Comparison of ENCODE assay signal across 10 cellular contexts in genomic region chr5:39197556-39197955, GRCh38. TPM values are rescaled to one million over a fixed set of nuclear protein-coding genes. Genes with fewer than 3 reads are reported as not detected.
DNase-seq lines count a peak whose midpoint lies in the region; ATAC-seq lines count a peak whose summit lies in the region.
"Had no signal": no experiment of that assay in that cellular context is flagged by ENCODE, and none has a peak within 500 bp of the region (broad histone marks: within the 10 kb centered on the region; RNA-seq: fewer than 3 reads in every experiment).

No MANE protein-coding gene starts in this region.

- peak; percentile 50 for ATAC-seq in activated CD8-positive, alpha-beta memory T cell treated with anti-CD3 and anti-CD28 coated beads, Interleukin-2, amount 10 ng/mL, durations not matched to agents 7 days and 5 days
- ATAC-seq in GM21737 (IDR thresholded peaks at IDR 0.05; ENCODE audit: unreplicated experiment) (no peak), HG02610 (IDR thresholded peaks at IDR 0.05; ENCODE audit: unreplicated experiment) (no peak)
- ATAC-seq: right lobe of liver had no signal

- CTCF ChIA-PET in activated CD8-positive, alpha-beta memory T cell treated with anti-CD3 and anti-CD28 coated beads, Interleukin-2, amount 10 ng/mL, durations not matched to agents 7 days and 5 days (lab: Charles Lee), result interaction anchor here (0.9 to 5.2 kb wide), 4 partner anchors 9 to 86 kb away, joined by 3 to 29 read pairs (median 5); no protein-coding TSS in a partner anchor

- H3K4me3 Mint-ChIP-seq in activated CD8-positive, alpha-beta memory T cell treated with anti-CD3 and anti-CD28 coated beads, Interleukin-2, amount 10 ng/mL, durations not matched to agents 7 days and 5 days, result peak overlapping the region; percentile 97

- in situ Hi-C loops in SK-MEL-5 (cut with HindIII; ENCODE audit: low pct_unique_long_range_greater_than_20kb, low sequenced_read_pairs), result no loop called here

- H3K9me3 Mint-ChIP-seq in activated CD8-positive, alpha-beta memory T cell treated with anti-CD3 and anti-CD28 coated beads, Interleukin-2, amount 10 ng/mL, durations not matched to agents 7 days and 5 days (ENCODE audit: low read depth), result no peaks in the 10 kb centered on the region

- H3K36me3 Mint-ChIP-seq in activated CD8-positive, alpha-beta memory T cell treated with anti-CD3 and anti-CD28 coated beads, Interleukin-2, amount 10 ng/mL, durations not matched to agents 7 days and 5 days, result peaks cover 66% of the 10 kb centered on the region

- DNase-seq in SK-MEL-5 (ENCODE audit: low read depth, low spot score) (peak; percentile 68), HuH-7 (ENCODE audit: low spot score) (no peak)
- peak; percentile 77 for DNase-seq in activated CD8-positive, alpha-beta memory T cell treated with anti-CD3 and anti-CD28 coated beads, Interleukin-2, amount 10 ng/mL, durations not matched to agents 7 days and 5 days
- peak; percentile 33 for DNase-seq in effector CD8-positive, alpha-beta T cell (lab: John Stamatoyannopoulos, UW)
- peak; percentile 58 for DNase-seq in stimulated activated naive CD4-positive, alpha-beta T cell treated with Interleukin-2 at 50 U/mL for 16 hours (lab: John Stamatoyannopoulos, UW)
- DNase-seq: MM.1S, right lobe of liver had no signal

- H3K27ac Mint-ChIP-seq in activated CD8-positive, alpha-beta memory T cell treated with anti-CD3 and anti-CD28 coated beads, Interleukin-2, amount 10 ng/mL, durations not matched to agents 7 days and 5 days, result peak overlapping the region; percentile 66

- H3K27me3 Mint-ChIP-seq in activated CD8-positive, alpha-beta memory T cell treated with anti-CD3 and anti-CD28 coated beads, Interleukin-2, amount 10 ng/mL, durations not matched to agents 7 days and 5 days, result no peaks in the 10 kb centered on the region

- peaks cover 47% of the 10 kb centered on the region for H3K4me1 Mint-ChIP-seq in activated CD8-positive, alpha-beta memory T cell treated with anti-CD3 and anti-CD28 coated beads, Interleukin-2, amount 10 ng/mL, durations not matched to agents 7 days and 5 days

RNA-seq across cellular contexts. Expression of gene FYB1, which starts 21.8 kb away (rescaled TPM):
- total RNA-seq in SK-MEL-5 (2014; rRNA removed; shearing (Covaris generic)), result 29.1 and 31.6 TPM in 2 replicates
- polyA plus RNA-seq in SK-MEL-5 (2015; cell fraction: cytosol; rRNA removed), result 28.7 and 41.3 TPM in 2 replicates
- 68.2 and 72.5 TPM in 2 replicates for polyA plus RNA-seq in SK-MEL-5 (2015; cell fraction: nucleus; rRNA removed)
- 100 to 1,000 TPM; 198 to 270 TPM for total RNA-seq in activated CD8-positive, alpha-beta memory T cell treated with anti-CD3 and anti-CD28 coated beads, Interleukin-2, amount 10 ng/mL, durations not matched to agents 7 days and 5 days
- total RNA-seq: fibroblast of lung had no signal
- polyA plus RNA-seq: fibroblast of lung had no signal
